Comparison of ENCODE assay signal across 8 cellular contexts in the genomic region with DNA sequence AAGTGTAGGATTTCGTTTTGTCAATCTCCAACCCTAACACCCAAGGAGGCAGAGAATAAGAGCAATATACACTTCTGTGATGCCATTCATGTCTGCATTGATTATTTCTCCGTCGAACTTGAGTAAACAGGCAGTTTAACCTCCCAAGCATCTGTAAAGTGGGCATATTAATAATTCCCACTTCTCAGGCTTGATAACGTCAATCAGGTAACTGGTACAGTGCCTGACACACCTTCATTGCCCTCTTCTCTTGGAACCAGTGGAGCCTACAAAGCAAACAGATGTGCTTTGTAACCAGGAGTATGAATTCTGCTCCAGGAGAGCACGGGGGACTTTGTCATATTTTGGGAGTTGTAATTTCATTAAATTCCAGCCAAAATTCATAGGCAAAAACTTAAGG. TPM values are rescaled to one million over a fixed set of nuclear protein-coding genes. Genes with fewer than 3 reads are reported as not detected.
DNase-seq lines count a peak whose midpoint lies in the region; ATAC-seq and TF ChIP-seq lines count a peak whose summit lies in the region.

No MANE protein-coding gene starts in this region.

- H3K27ac ChIP-seq in HCT116 (ENCODE audit: low read depth, low read length) (no peak overlapping the region), hepatocyte (no peak overlapping the region), smooth muscle cell (ENCODE audit: low read depth) (no peak overlapping the region)

- peak overlapping the region; percentile 91 for H3K27ac Mint-ChIP-seq in activated B cell treated with CpG ODN at 0.5 μM for 24 hours

- H3K4me1 Mint-ChIP-seq in activated B cell treated with CpG ODN at 0.5 μM for 24 hours = peaks cover 76% of the 10 kb centered on the region

- peak overlapping the region; percentile 83 for H3K4me3 Mint-ChIP-seq in activated B cell treated with CpG ODN at 0.5 μM for 24 hours

- no peaks in the 10 kb centered on the region for H3K9me3 Mint-ChIP-seq in activated B cell treated with CpG ODN at 0.5 μM for 24 hours

- CTCF ChIA-PET in HCT116 (lab: Charles Lee) = no interaction called here
- CTCF ChIA-PET in activated B cell treated with CpG ODN at 0.5 μM for 24 hours (lab: Charles Lee) = no interaction called here

- ATAC-seq in HCT116 (peak; percentile 40), activated B cell treated with CpG ODN at 0.5 μM for 24 hours (ENCODE audit: low read depth) (no peak), GM21381 (IDR thresholded peaks at IDR 0.05; ENCODE audit: unreplicated experiment) (no peak)

- H3K36me3 ChIP-seq in HCT116 (ENCODE audit: control insufficient read depth in 1 of 2, insufficient read depth in 2 of 2, low read length in 2 of 2) = no peaks in the 10 kb centered on the region
- no peaks in the 10 kb centered on the region for H3K36me3 ChIP-seq in hepatocyte (replicated peaks; ENCODE audit: insufficient read depth, low read depth)
- no peaks in the 10 kb centered on the region for H3K36me3 ChIP-seq in smooth muscle cell (ENCODE audit: low read depth)

- H3K27me3 Mint-ChIP-seq in activated B cell treated with CpG ODN at 0.5 μM for 24 hours = no peaks in the 10 kb centered on the region

- H2AFZ ChIP-seq in HCT116 (ENCODE audit: low read depth, low read length, poor library complexity, severe bottlenecking) = peak overlapping the region; percentile 76
- peak overlapping the region; percentile 100 for H2AFZ ChIP-seq in hepatocyte
- H2AFZ ChIP-seq in smooth muscle cell (ENCODE audit: low read depth) = peak overlapping the region; percentile 95

- intact Hi-C loops in HCT116 (cut with micrococcal nuclease) (loop anchor here (5.0 kb wide), 1 partner anchor 126 kb away; no protein-coding TSS in a partner anchor), activated B cell treated with CpG ODN at 0.5 μM for 24 hours (cut with micrococcal nuclease) (no loop called here)

- H3K9me2 ChIP-seq in HCT116 (ENCODE audit: insufficient read depth) = no peaks in the 10 kb centered on the region
- H3K9me2 ChIP-seq in hepatocyte (replicated peaks; ENCODE audit: insufficient read depth) = no peaks in the 10 kb centered on the region

- no peak for TF ChIP-seq POLR2A in HCT116 (IDR thresholded peaks at IDR 0.05; ENCODE audit: borderline replicate concordance, extremely low read depth, insufficient read depth, insufficient read length)

- H3K79me2 ChIP-seq in HCT116 (ENCODE audit: insufficient read depth, low read length) = no peaks in the 10 kb centered on the region
- H3K79me2 ChIP-seq in hepatocyte = no peaks in the 10 kb centered on the region
- no peaks in the 10 kb centered on the region for H3K79me2 ChIP-seq in smooth muscle cell (ENCODE audit: low read depth)

- H3K27me3 ChIP-seq in HCT116 (ENCODE audit: insufficient read depth, low read length) (no peaks in the 10 kb centered on the region), hepatocyte (no peaks in the 10 kb centered on the region), smooth muscle cell (ENCODE audit: low read depth) (no peaks in the 10 kb centered on the region)

- 40% methylated on average over 5 of the region's 5 CpGs for WGBS in hepatocyte (ENCODE audit: low lambda C conversion rate, missing lambda C conversion rate)
- 52% methylated on average over 5 of the region's 5 CpGs for WGBS in smooth muscle cell (ENCODE audit: low lambda C conversion rate)

- H3K36me3 Mint-ChIP-seq in activated B cell treated with CpG ODN at 0.5 μM for 24 hours (ENCODE audit: low read depth) = peaks cover 4% of the 10 kb centered on the region

- H4K20me1 ChIP-seq in HCT116 (ENCODE audit: insufficient read depth) = no peaks in the 10 kb centered on the region
- no peaks in the 10 kb centered on the region for H4K20me1 ChIP-seq in hepatocyte (ENCODE audit: insufficient read depth, poor library complexity, severe bottlenecking)
- H4K20me1 ChIP-seq in smooth muscle cell (ENCODE audit: low read depth) = no peaks in the 10 kb centered on the region

- RAD21 ChIA-PET in HCT116 (lab: Charles Lee; ENCODE audit: low non-redundant PET in 1 of 2, low total read pairs in 2 of 2, uncharacterized antibody in 2 of 2, unreplicated experiment in 2 of 2) = no interaction called here

- H3K4me1 ChIP-seq in HCT116 (ENCODE audit: control insufficient read depth in 1 of 2, insufficient read depth in 2 of 2, low read length in 2 of 2) (peaks cover 4 to 22% of the 10 kb centered on the region in 2 experiments; a peak in 3 of 4 replicates), hepatocyte (ENCODE audit: insufficient read depth) (peaks cover 4% of the 10 kb centered on the region), smooth muscle cell (ENCODE audit: low read depth) (no peaks in the 10 kb centered on the region)

- H3F3A ChIP-seq in smooth muscle cell (ENCODE audit: low read depth) = no peaks in the 10 kb centered on the region

- TF ChIP-seq CTCF in HCT116 (IDR thresholded peaks at IDR 0.05 in 2 of 3, conservative IDR thresholded peaks at IDR 0.05 in 1 of 3; ENCODE audit: borderline replicate concordance in 1 of 3, insufficient read depth in 1 of 3, low read depth in 2 of 3, low read length in 2 of 3) (no peak), activated B cell treated with CpG ODN at 0.5 μM for 24 hours (IDR thresholded peaks at IDR 0.05) (no peak), hepatocyte (IDR thresholded peaks at IDR 0.05; ENCODE audit: poor library complexity) (no peak), smooth muscle cell (IDR thresholded peaks at IDR 0.05; ENCODE audit: borderline replicate concordance, insufficient read depth, poor library complexity, severe bottlenecking) (no peak)

- H3K9me3 ChIP-seq in HCT116 (ENCODE audit: control insufficient read depth in 1 of 2, insufficient read depth in 1 of 2, low read depth in 1 of 2, low read length in 2 of 2) = no peaks in the 10 kb centered on the region
- no peaks in the 10 kb centered on the region for H3K9me3 ChIP-seq in hepatocyte (ENCODE audit: low read depth)
- no peaks in the 10 kb centered on the region for H3K9me3 ChIP-seq in smooth muscle cell (replicated peaks; ENCODE audit: low read depth)

- TF ChIP-seq RAD21 in HCT116 (IDR thresholded peaks at IDR 0.05; ENCODE audit: low read depth) = no peak

- peak overlapping the region; percentile 57 to 58 for H3K4me3 ChIP-seq in HCT116 (replicated peaks in 1 of 2; ENCODE audit: low read depth in 1 of 2, low read length in 2 of 2)
- peak overlapping the region; percentile 73 for H3K4me3 ChIP-seq in hepatocyte
- H3K4me3 ChIP-seq in smooth muscle cell = peak overlapping the region; percentile 45

- H3K9ac ChIP-seq in HCT116 (ENCODE audit: low read length) (no peak overlapping the region), smooth muscle cell (ENCODE audit: low read depth) (no peak overlapping the region)

- BruUV-seq in HCT116 (replicated peaks; lab: Mats Ljungman, UMichigan) = no TSS peak

- H3K4me2 ChIP-seq in HCT116 (ENCODE audit: low read length) (peak overlapping the region; percentile 79), hepatocyte (peak overlapping the region; percentile 88), smooth muscle cell (peak overlapping the region; percentile 84)

- DNase-seq in HCT116 (ENCODE audit: low read depth, low spot score) = no peak
- no peak for DNase-seq in activated B cell treated with CpG ODN at 0.5 μM for 24 hours
- no peak for DNase-seq in hepatocyte (ENCODE audit: low spot score)
- DNase-seq in smooth muscle cell (lab: John Stamatoyannopoulos, UW; ENCODE audit: unreplicated experiment) = no peak
- no peak for DNase-seq in NCI-H2171 (lab: John Stamatoyannopoulos, UW)
- DNase-seq in activated CD4-positive, alpha-beta T cell treated with anti-CD3 and anti-CD28 coated beads, Interleukin-2, amount 50 U/mL, for 48 hours = no peak
- no peak for DNase-seq in NCI-H526 treated with DMSO at 0.1 percent for 48 hours (lab: John Stamatoyannopoulos, UW)

- POLR2A ChIA-PET in HCT116 (lab: Charles Lee) = no interaction called here
- POLR2A ChIA-PET in activated B cell treated with CpG ODN at 0.5 μM for 24 hours (lab: Charles Lee) = no interaction called here

TF ChIP-seq in HCT116, 20 proteins besides CTCF, POLR2A, EP300 and RAD21:
- no peak for TF ChIP-seq FOSL1 (IDR thresholded peaks at IDR 0.05; ENCODE audit: low read depth)
- no peak for TF ChIP-seq SRF (IDR thresholded peaks at IDR 0.05; ENCODE audit: low read depth)
- TF ChIP-seq TCF7L2 (IDR thresholded peaks at IDR 0.05; ENCODE audit: borderline replicate concordance, extremely low read depth, insufficient read depth, insufficient read length) = no peak
- TF ChIP-seq, protein P1, sequence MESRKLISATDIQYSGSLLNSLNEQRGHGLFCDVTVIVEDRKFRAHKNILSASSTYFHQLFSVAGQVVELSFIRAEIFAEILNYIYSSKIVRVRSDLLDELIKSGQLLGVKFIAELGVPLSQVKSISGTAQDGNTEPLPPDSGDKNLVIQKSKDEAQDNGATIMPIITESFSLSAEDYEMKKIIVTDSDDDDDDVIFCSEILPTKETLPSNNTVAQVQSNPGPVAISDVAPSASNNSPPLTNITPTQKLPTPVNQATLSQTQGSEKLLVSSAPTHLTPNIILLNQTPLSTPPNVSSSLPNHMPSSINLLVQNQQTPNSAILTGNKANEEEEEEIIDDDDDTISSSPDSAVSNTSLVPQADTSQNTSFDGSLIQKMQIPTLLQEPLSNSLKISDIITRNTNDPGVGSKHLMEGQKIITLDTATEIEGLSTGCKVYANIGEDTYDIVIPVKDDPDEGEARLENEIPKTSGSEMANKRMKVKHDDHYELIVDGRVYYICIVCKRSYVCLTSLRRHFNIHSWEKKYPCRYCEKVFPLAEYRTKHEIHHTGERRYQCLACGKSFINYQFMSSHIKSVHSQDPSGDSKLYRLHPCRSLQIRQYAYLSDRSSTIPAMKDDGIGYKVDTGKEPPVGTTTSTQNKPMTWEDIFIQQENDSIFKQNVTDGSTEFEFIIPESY (IDR thresholded peaks at IDR 0.05; ENCODE audit: extremely low read depth, insufficient replicate concordance, low read length) = no peak
- TF ChIP-seq POLR2AphosphoS5 (IDR thresholded peaks at IDR 0.05; ENCODE audit: low read depth, low read length) = no peak
- TF ChIP-seq SP1 (IDR thresholded peaks at IDR 0.05; ENCODE audit: low read depth) = no peak
- TF ChIP-seq SIN3A (IDR thresholded peaks at IDR 0.05; ENCODE audit: low read depth) = no peak
- no peak for TF ChIP-seq ZNF274 (IDR thresholded peaks at IDR 0.05; ENCODE audit: low read depth, low read length)
- TF ChIP-seq YY1 (IDR thresholded peaks at IDR 0.05; ENCODE audit: extremely low read depth, insufficient replicate concordance, low read depth, low read length) = no peak

RNA-seq across cellular contexts. Expression of a gene that starts 32.5 kb away (rescaled TPM):
- total RNA-seq in HCT116 (2021; ENCODE audit: unreplicated experiment) (31.2 TPM), activated B cell treated with CpG ODN at 0.5 μM for 24 hours (449 and 525 TPM in 2 replicates), hepatocyte (5.0 and 7.8 TPM in 2 replicates), smooth muscle cell (0.18 and 1.7 TPM in 2 replicates)
- polyA plus RNA-seq in HCT116 (2012) = 19.8 and 21.8 TPM in 2 replicates
- polyA plus RNA-seq in hepatocyte (2.5 and 5.0 TPM in 2 replicates), smooth muscle cell (0.02 TPM in 1 of 2 replicates, not detected in the other)

Comparison
In these comparisons a context has a peak if more than half of its experiments do, and no peak if none do; other contexts are left out.
1. RNA of a gene that starts 32.5 kb away (total RNA-seq): 449 to 525 TPM in activated B cell treated with CpG ODN at 0.5 μM for 24 hours; 31.2 TPM in HCT116 (single experiment), 5.0 to 7.8 TPM in hepatocyte and 0.18 to 1.7 TPM in smooth muscle cell; every median in the first group is over 10 times any median in the second.
2. Peak in every context shown above with its lines, with median percentiles within 50 percentile points of each other: H2AFZ ChIP-seq, H3K4me2 ChIP-seq and H3K4me3 ChIP-seq.